17 cellular contexts compared by ENCODE assay signal in genomic region chr15:25742008-25742407, GRCh38.
DNase-seq lines count a peak whose midpoint lies in the region; ATAC-seq and TF ChIP-seq lines count a peak whose summit lies in the region.
"Had no signal": no experiment of that assay in that cellular context is flagged by ENCODE, and none has a peak within 500 bp of the region (broad histone marks: within the 10 kb centered on the region; RNA-seq: fewer than 3 reads in every experiment).

No MANE protein-coding gene starts in this region.

- H3K4me1 ChIP-seq in BLaER1, result peaks cover 60% of the 10 kb centered on the region
- peaks cover 26 to 37% of the 10 kb centered on the region in 2 donors for H3K4me1 ChIP-seq in ascending aorta
- peaks cover 0 to 1% of the 10 kb centered on the region in 2 donors for H3K4me1 ChIP-seq in lung (ENCODE audit: control insufficient read depth in 2 of 2, insufficient read depth in 2 of 2, low read length in 2 of 2)
- H3K4me1 ChIP-seq in BE2C, result no peaks in the 10 kb centered on the region

- H3K36me3 ChIP-seq in BLaER1 (no peaks in the 10 kb centered on the region), ascending aorta (no peaks in the 10 kb centered on the region), lung (ENCODE audit: control insufficient read depth in 2 of 2, insufficient read depth in 2 of 2, low read length in 2 of 2) (no peaks in the 10 kb centered on the region), BE2C (no peaks in the 10 kb centered on the region)

- no peaks in the 10 kb centered on the region for H3K27me3 ChIP-seq in BLaER1
- no peaks in the 10 kb centered on the region for H3K27me3 ChIP-seq in ascending aorta
- no peaks in the 10 kb centered on the region for H3K27me3 ChIP-seq in lung (ENCODE audit: control insufficient read depth, insufficient read depth)
- H3K27me3 ChIP-seq in BE2C, result no peaks in the 10 kb centered on the region

- H3K36me3 Mint-ChIP-seq in osteocyte (ENCODE audit: unreplicated experiment), result peaks cover 8% of the 10 kb centered on the region

- H3K9ac ChIP-seq in BLaER1, result no peak overlapping the region

- no peak for TF ChIP-seq CTCF in ascending aorta (IDR thresholded peaks at IDR 0.05)
- TF ChIP-seq CTCF in lung (IDR thresholded peaks at IDR 0.05; ENCODE audit: control extremely low read depth, extremely low read depth), result no peak
- TF ChIP-seq CTCF in osteocyte (IDR thresholded peaks at IDR 0.05), result no peak
- no peak for TF ChIP-seq CTCF in BE2C (IDR thresholded peaks at IDR 0.05; ENCODE audit: low read depth, low read length)

- peaks cover 79% of the 10 kb centered on the region for H4K20me1 ChIP-seq in BLaER1

- intact Hi-C loops in ascending aorta (cut with DNase I), result loop anchor here (2.0 to 5.0 kb wide), 3 partner anchors 15 to 190 kb away; no protein-coding TSS in a partner anchor

- H3K4me2 ChIP-seq in BLaER1, result peak overlapping the region; percentile 92

- no peak overlapping the region for H3K27ac ChIP-seq in BLaER1
- peak overlapping the region; percentile 67 to 82 for H3K27ac ChIP-seq in ascending aorta
- no peak overlapping the region for H3K27ac ChIP-seq in lung (ENCODE audit: low read depth in 1 of 2, low read length in 1 of 2)

- H3K4me3 Mint-ChIP-seq in osteocyte (ENCODE audit: unreplicated experiment), result no peak overlapping the region
- H3K4me3 Mint-ChIP-seq: CD4-positive, alpha-beta T cell had no signal

- no peak overlapping the region for H3K27ac Mint-ChIP-seq in osteocyte (ENCODE audit: unreplicated experiment)

- H3K9me3 Mint-ChIP-seq in osteocyte (ENCODE audit: unreplicated experiment), result no peaks in the 10 kb centered on the region
- H3K9me3 Mint-ChIP-seq: CD4-positive, alpha-beta T cell had no signal

- H3K27me3 Mint-ChIP-seq in osteocyte (ENCODE audit: unreplicated experiment), result no peaks in the 10 kb centered on the region
- H3K27me3 Mint-ChIP-seq: CD4-positive, alpha-beta T cell had no signal

- H3K4me1 Mint-ChIP-seq in osteocyte (ENCODE audit: unreplicated experiment), result peaks cover 55% of the 10 kb centered on the region

- DNase-seq in ascending aorta (ENCODE audit: low spot score in 2 of 2) (no peak), lung (ENCODE audit: low spot score) (peak; percentile 28), osteocyte (ENCODE audit: extremely low spot score, unreplicated experiment) (peak; percentile 48), BE2C (no peak), UCSD-AML1 (lab: John Stamatoyannopoulos, UW; ENCODE audit: unreplicated experiment) (no peak), NCI-H2227 treated with DMSO at 0.1 percent for 48 hours (lab: John Stamatoyannopoulos, UW) (no peak)
- DNase-seq: CD4-positive, alpha-beta T cell; DMS53; H7; IMR-90; MM.1S; NCI-H1092 treated with DMSO at 0.1 percent for 48 hours; NCI-H2107; NCI-H69; RPMI8226; SIG-M5 had no signal

- WGBS in lung, 2 donors, result 86 to 89% methylated on average over 12 of the region's 12 CpGs

- ATAC-seq in lung (ENCODE audit: insufficient read depth, low FRiP score), result no peak

- H3K9me3 ChIP-seq in BLaER1, result no peaks in the 10 kb centered on the region
- no peaks in the 10 kb centered on the region for H3K9me3 ChIP-seq in ascending aorta
- peaks cover 0 to 2% of the 10 kb centered on the region in 2 donors for H3K9me3 ChIP-seq in lung (ENCODE audit: control insufficient read depth in 2 of 2, insufficient read depth in 1 of 2, low read length in 1 of 2)
- H3K9me3 ChIP-seq in BE2C, result no peaks in the 10 kb centered on the region

- H3K4me3 ChIP-seq in BLaER1, result no peak overlapping the region
- no peak overlapping the region for H3K4me3 ChIP-seq in ascending aorta
- no peak overlapping the region for H3K4me3 ChIP-seq in lung
- no peak overlapping the region for H3K4me3 ChIP-seq in BE2C (ENCODE audit: low read depth, low read length)

Comparison
In these comparisons a context has a peak if more than half of its experiments do, and no peak if none do; other contexts are left out.
1. H3K27ac ChIP-seq: peak in ascending aorta (2 of 2); none in BLaER1 (single experiment) and lung (0 of 2).
2. DNase-seq: peak in lung (single experiment) and osteocyte (single experiment); none in ascending aorta (0 of 2), BE2C (single experiment), UCSD-AML1 (single experiment) and NCI-H2227 treated with DMSO at 0.1 percent for 48 hours (single experiment).